13 cellular contexts compared by ENCODE assay signal in the genomic region with DNA sequence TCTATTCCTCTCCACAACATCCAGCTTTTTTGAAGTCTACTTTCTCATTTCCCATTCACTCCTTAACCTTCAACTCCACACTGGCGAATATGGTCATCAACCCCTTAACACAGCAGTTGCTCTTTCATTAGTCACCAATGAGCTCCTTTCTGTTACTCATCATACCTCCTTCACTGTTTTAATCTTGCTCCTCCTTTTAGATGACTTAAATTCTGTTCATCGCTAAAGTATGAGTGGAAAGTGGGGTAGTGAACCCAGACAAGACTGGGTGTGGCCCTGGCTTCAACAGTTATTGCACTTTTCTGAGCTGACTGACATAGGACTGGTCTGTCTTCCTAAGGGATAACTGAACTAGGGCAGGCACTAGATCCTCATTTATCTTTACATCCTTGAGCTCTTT. TPM values are rescaled to one million over a fixed set of nuclear protein-coding genes. Genes with fewer than 3 reads are reported as not detected.
DNase-seq lines count a peak whose midpoint lies in the region; ATAC-seq, FAIRE-seq and TF ChIP-seq lines count a peak whose summit lies in the region.
"Had no signal": no experiment of that assay in that cellular context is flagged by ENCODE, and none has a peak within 500 bp of the region (broad histone marks: within the 10 kb centered on the region; RNA-seq: fewer than 3 reads in every experiment).

No MANE protein-coding gene starts in this region.

- peak; percentile 10 for DNase-seq in stimulated activated CD4-positive, alpha-beta T cell treated with anti-CD3 and anti-CD28 coated beads, Interleukin-15, amount 100 ng/mL, for 24 hours
- DNase-seq in stimulated activated CD4-positive, alpha-beta T cell treated with anti-CD3 and anti-CD28 coated beads, Interleukin-4, amount 100 ng/mL, for 4 hours: no peak
- peak; percentile 84 for DNase-seq in fibroblast of the aortic adventitia (ENCODE audit: low read depth)
- peak; percentile 29 for DNase-seq in urothelium cell line (ENCODE audit: low spot score)
- DNase-seq in HAP-1 (ENCODE audit: low spot score in 2 of 2): no peak
- no peak for DNase-seq in NCI-H2227 (lab: John Stamatoyannopoulos, UW; ENCODE audit: unreplicated experiment)
- DNase-seq: CD8-positive, alpha-beta T cell; NCI-H1694 treated with DMSO at 0.1 percent for 48 hours; ovary had no signal

- H3K36me3 ChIP-seq in HAP-1 (replicated peaks): no peaks in the 10 kb centered on the region
- H3K36me3 ChIP-seq: ovary had no signal

- H3K4me3 ChIP-seq in fibroblast of the aortic adventitia (ENCODE audit: low read depth, low read length) (no peak overlapping the region), HAP-1 (no peak overlapping the region)
- H3K4me3 ChIP-seq: ovary had no signal

- ATAC-seq in SK-N-SH treated with all-trans-retinoic acid at 6 μM for 48 hours (peak; percentile 69), HG03565 (IDR thresholded peaks at IDR 0.05; ENCODE audit: unreplicated experiment) (no peak)
- ATAC-seq: CD8-positive, alpha-beta T cell; left lobe of liver had no signal

- no peak for FAIRE-seq in urothelium cell line (lab: Jason Lieb, UNC)
- FAIRE-seq: endometrium had no signal

- no peaks in the 10 kb centered on the region for H3K27me3 ChIP-seq in HAP-1 (ENCODE audit: low read depth)
- H3K27me3 ChIP-seq: ovary had no signal

- H3K9me3 ChIP-seq in HAP-1: no peaks in the 10 kb centered on the region
- H3K9me3 ChIP-seq: ovary had no signal

- in situ Hi-C loops in HAP-1 (cut with MboI; ENCODE audit: low sequenced_read_pairs): no loop called here

- no peak for TF ChIP-seq CTCF in fibroblast of the aortic adventitia (IDR thresholded peaks at IDR 0.05; ENCODE audit: insufficient read depth, low read length)

- peaks cover 5% of the 10 kb centered on the region; the same call in 1 of the 2 replicates for H3K4me1 ChIP-seq in HAP-1

TF ChIP-seq in SK-N-SH treated with all-trans-retinoic acid at 6 μM for 48 hours, 23 proteins besides CTCF, POLR2A, EP300 and RAD21:
- TF ChIP-seq ZNF70 (CRISPR knock-in tag; IDR thresholded peaks at IDR 0.05): no peak
- TF ChIP-seq RARB (CRISPR knock-in tag; IDR thresholded peaks at IDR 0.05): no peak

RNA-seq across cellular contexts. Expression of a gene that starts 51.3 kb away (rescaled TPM):
- 36.6 and 44.6 TPM in 2 replicates for total RNA-seq in fibroblast of the aortic adventitia (ENCODE audit: low replicate concordance)

Comparison
In these comparisons a context has a peak if more than half of its experiments do, and no peak if none do; other contexts are left out.
1. DNase-seq: peak in stimulated activated CD4-positive, alpha-beta T cell treated with anti-CD3 and anti-CD28 coated beads, Interleukin-15, amount 100 ng/mL, for 24 hours (single experiment), fibroblast of the aortic adventitia (single experiment) and urothelium cell line (single experiment); none in stimulated activated CD4-positive, alpha-beta T cell treated with anti-CD3 and anti-CD28 coated beads, Interleukin-4, amount 100 ng/mL, for 4 hours (0 of 2), HAP-1 (0 of 2) and NCI-H2227 (single experiment).